Comparison of ENCODE assay signal across 13 cellular contexts in genomic region chr9:33211695-33212393, GRCh38.
DNase-seq lines count a peak whose midpoint lies in the region; FAIRE-seq and TF ChIP-seq lines count a peak whose summit lies in the region.
"Had no signal": no experiment of that assay in that cellular context is flagged by ENCODE, and none has a peak within 500 bp of the region (broad histone marks: within the 10 kb centered on the region; RNA-seq: fewer than 3 reads in every experiment).

No MANE protein-coding gene starts in this region.

- H3K27ac Mint-ChIP-seq in nephron progenitor cell: peak overlapping the region; percentile 93
- no peak overlapping the region for H3K27ac Mint-ChIP-seq in T-helper 2 cell treated with Interferon-gamma antibody and Interleukin-4, amounts not matched to agents 5 μg/mL and 100 μg/mL, for 36 hours
- H3K27ac Mint-ChIP-seq: stimulated activated effector memory CD8-positive, alpha-beta T cell treated with anti-CD3 and anti-CD28 coated beads, Interleukin-12 subunit alpha, Interleukin-12 subunit beta, amount 100 ng/mL, for 72 hours had no signal

- DNase-seq in EH (ENCODE audit: low read depth) (peak; percentile 57), NCI-H2196 treated with DMSO at 0.1 percent for 48 hours (lab: John Stamatoyannopoulos, UW; ENCODE audit: unreplicated experiment) (peak; percentile 45), epithelial cell of prostate (ENCODE audit: low read depth, low spot score) (no peak), nephron progenitor cell (peak; percentile 52), activated gamma-delta T cell (lab: John Stamatoyannopoulos, UW) (no peak), RCC 7860 (ENCODE audit: low spot score) (no peak)
- no peak for DNase-seq in T-helper 2 cell treated with Interferon-gamma antibody and Interleukin-4, amounts not matched to agents 5 μg/mL and 100 μg/mL, for 36 hours (ENCODE audit: low spot score)
- DNase-seq in activated naive CD4-positive, alpha-beta T cell treated with anti-CD3 and anti-CD28 coated beads, Interleukin-2, amount 50 U/mL, for 16 hours: no peak
- DNase-seq: activated CD4-positive, CD25-positive, alpha-beta regulatory T cell; CD4-positive, alpha-beta memory T cell; NCI-H1694 had no signal

- H3K4me1 Mint-ChIP-seq in nephron progenitor cell: peaks cover 40% of the 10 kb centered on the region
- H3K4me1 Mint-ChIP-seq in T-helper 2 cell treated with Interferon-gamma antibody and Interleukin-4, amounts not matched to agents 5 μg/mL and 100 μg/mL, for 36 hours (ENCODE audit: low read depth): peaks cover 9% of the 10 kb centered on the region
- H3K4me1 Mint-ChIP-seq: CD4-positive, alpha-beta memory T cell; stimulated activated effector memory CD8-positive, alpha-beta T cell treated with anti-CD3 and anti-CD28 coated beads, Interleukin-12 subunit alpha, Interleukin-12 subunit beta, amount 100 ng/mL, for 72 hours had no signal

- FAIRE-seq in RCC 7860 (lab: Jason Lieb, UNC): no peak

- no peaks in the 10 kb centered on the region for H3K9me3 Mint-ChIP-seq in nephron progenitor cell
- H3K9me3 Mint-ChIP-seq in T-helper 2 cell treated with Interferon-gamma antibody and Interleukin-4, amounts not matched to agents 5 μg/mL and 100 μg/mL, for 36 hours: no peaks in the 10 kb centered on the region
- H3K9me3 Mint-ChIP-seq: stimulated activated effector memory CD8-positive, alpha-beta T cell treated with anti-CD3 and anti-CD28 coated beads, Interleukin-12 subunit alpha, Interleukin-12 subunit beta, amount 100 ng/mL, for 72 hours had no signal

- H3K27ac ChIP-seq in epithelial cell of prostate: peak overlapping the region; percentile 44
- H3K27ac ChIP-seq: coronary artery had no signal

- H3K4me3 Mint-ChIP-seq in nephron progenitor cell: peak overlapping the region; percentile 2
- no peak overlapping the region for H3K4me3 Mint-ChIP-seq in T-helper 2 cell treated with Interferon-gamma antibody and Interleukin-4, amounts not matched to agents 5 μg/mL and 100 μg/mL, for 36 hours
- H3K4me3 Mint-ChIP-seq: CD4-positive, alpha-beta memory T cell; stimulated activated effector memory CD8-positive, alpha-beta T cell treated with anti-CD3 and anti-CD28 coated beads, Interleukin-12 subunit alpha, Interleukin-12 subunit beta, amount 100 ng/mL, for 72 hours had no signal

- peaks cover 36% of the 10 kb centered on the region for H3K27me3 Mint-ChIP-seq in nephron progenitor cell (ENCODE audit: low read depth, poor library complexity)
- peaks cover 2% of the 10 kb centered on the region for H3K27me3 Mint-ChIP-seq in T-helper 2 cell treated with Interferon-gamma antibody and Interleukin-4, amounts not matched to agents 5 μg/mL and 100 μg/mL, for 36 hours (ENCODE audit: low read depth)
- H3K27me3 Mint-ChIP-seq: CD4-positive, alpha-beta memory T cell had no signal

- no peak for TF ChIP-seq CTCF in nephron progenitor cell (IDR thresholded peaks at IDR 0.05)

- H3K36me3 Mint-ChIP-seq in nephron progenitor cell (ENCODE audit: low read depth): no peaks in the 10 kb centered on the region
- no peaks in the 10 kb centered on the region for H3K36me3 Mint-ChIP-seq in T-helper 2 cell treated with Interferon-gamma antibody and Interleukin-4, amounts not matched to agents 5 μg/mL and 100 μg/mL, for 36 hours (ENCODE audit: low read depth)
- H3K36me3 Mint-ChIP-seq: CD4-positive, alpha-beta memory T cell; stimulated activated effector memory CD8-positive, alpha-beta T cell treated with anti-CD3 and anti-CD28 coated beads, Interleukin-12 subunit alpha, Interleukin-12 subunit beta, amount 100 ng/mL, for 72 hours had no signal

Comparison
In these comparisons a context has a peak if more than half of its experiments do, and no peak if none do; other contexts are left out.
1. DNase-seq: peak in EH (single experiment), NCI-H2196 treated with DMSO at 0.1 percent for 48 hours (single experiment) and nephron progenitor cell (single experiment); none in epithelial cell of prostate (single experiment), T-helper 2 cell treated with Interferon-gamma antibody and Interleukin-4, amounts not matched to agents 5 μg/mL and 100 μg/mL, for 36 hours (single experiment), activated gamma-delta T cell (single experiment), RCC 7860 (single experiment) and activated naive CD4-positive, alpha-beta T cell treated with anti-CD3 and anti-CD28 coated beads, Interleukin-2, amount 50 U/mL, for 16 hours (single experiment).